Comparison of ENCODE assay signal across 15 cellular contexts in the genomic region with DNA sequence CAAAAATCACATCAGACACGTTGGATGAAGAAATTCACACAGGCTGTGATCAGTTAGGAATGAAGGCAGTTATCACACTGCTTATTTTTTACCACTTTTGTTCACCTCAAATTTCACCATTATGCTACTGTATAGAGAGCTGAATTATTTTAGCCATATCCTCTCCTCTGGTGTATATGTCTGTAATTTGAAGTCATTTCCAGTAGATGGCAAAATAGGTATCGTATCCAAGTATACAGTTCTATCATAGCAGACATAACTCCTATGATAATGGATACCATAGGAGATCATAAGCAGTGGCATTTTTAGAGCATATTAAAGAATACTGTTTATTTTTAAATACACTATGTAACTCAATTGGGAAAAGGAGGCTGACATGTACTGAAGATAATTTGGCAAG.
DNase-seq lines count a peak whose midpoint lies in the region; ATAC-seq, FAIRE-seq and TF ChIP-seq lines count a peak whose summit lies in the region.
"Had no signal": no experiment of that assay in that cellular context is flagged by ENCODE, and none has a peak within 500 bp of the region (broad histone marks: within the 10 kb centered on the region; RNA-seq: fewer than 3 reads in every experiment).

No MANE protein-coding gene starts in this region.

- POLR2A ChIA-PET in A673 (lab: Charles Lee; ENCODE audit: low non-redundant PET), result no interaction called here
- POLR2A ChIA-PET in naive thymus-derived CD8-positive, alpha-beta T cell (lab: Charles Lee), result no interaction called here

- ATAC-seq in naive thymus-derived CD8-positive, alpha-beta T cell, result no peak
- ATAC-seq: activated naive CD4-positive, alpha-beta T cell treated with anti-CD3 and anti-CD28 coated beads, Interleukin-2, amount 50 U/mL, for 72 hours; left colon; T-cell had no signal

- no TSS peak for BruUV-seq in A673 (replicated peaks; lab: Mats Ljungman, UMichigan)

- no peaks in the 10 kb centered on the region for H3K9me3 ChIP-seq in A673 (ENCODE audit: low read depth, low read length, poor library complexity, severe bottlenecking)

- H3K27ac ChIP-seq in A673 (ENCODE audit: low read depth, low read length, poor library complexity, severe bottlenecking), result no peak overlapping the region
- H3K27ac ChIP-seq: parathyroid adenoma had no signal

- DNase-seq in A673 (ENCODE audit: low spot score), result peak; percentile 17
- DNase-seq in DMS53 (lab: John Stamatoyannopoulos, UW), result peak; percentile 68
- peak; percentile 7 for DNase-seq in NCI-H460 (ENCODE audit: extremely low read depth, low read depth)
- DNase-seq in chondrocyte (ENCODE audit: low spot score), result no peak
- no peak for DNase-seq in NCI-H146 treated with DMSO at 0.1 percent for 48 hours (lab: John Stamatoyannopoulos, UW; ENCODE audit: unreplicated experiment)
- no peak for DNase-seq in naive thymus-derived CD8-positive, alpha-beta T cell
- DNase-seq in urothelium cell line (ENCODE audit: low spot score), result no peak
- DNase-seq: C1 segment of cervical spinal cord; KG1; left colon; NCI-H2107; stimulated activated naive CD4-positive, alpha-beta T cell; T-cell had no signal

- H3K27me3 ChIP-seq in A673 (replicated peaks; ENCODE audit: insufficient read depth, low read depth, low read length, poor library complexity), result no peaks in the 10 kb centered on the region

- H3K4me3 Mint-ChIP-seq in chondrocyte (ENCODE audit: unreplicated experiment), result no peak overlapping the region
- H3K4me3 Mint-ChIP-seq in naive thymus-derived CD8-positive, alpha-beta T cell, result no peak overlapping the region
- H3K4me3 Mint-ChIP-seq: T-cell had no signal

- no peaks in the 10 kb centered on the region for H3K36me3 ChIP-seq in A673 (ENCODE audit: insufficient read depth, low read length, poor library complexity, severe bottlenecking)

- peaks cover 6% of the 10 kb centered on the region for H3K27me3 Mint-ChIP-seq in chondrocyte (ENCODE audit: low read depth)
- H3K27me3 Mint-ChIP-seq in naive thymus-derived CD8-positive, alpha-beta T cell, result no peaks in the 10 kb centered on the region
- H3K27me3 Mint-ChIP-seq: T-cell had no signal

- no peak overlapping the region for H3K27ac Mint-ChIP-seq in chondrocyte (ENCODE audit: unreplicated experiment)
- no peak overlapping the region for H3K27ac Mint-ChIP-seq in naive thymus-derived CD8-positive, alpha-beta T cell
- H3K27ac Mint-ChIP-seq: activated naive CD4-positive, alpha-beta T cell treated with anti-CD3 and anti-CD28 coated beads, Interleukin-2, amount 50 U/mL, for 72 hours; T-cell had no signal

- intact Hi-C loops in A673 (cut with micrococcal nuclease; ENCODE audit: unreplicated experiment), result no loop called here

- no peaks in the 10 kb centered on the region for H3K9me3 Mint-ChIP-seq in chondrocyte (ENCODE audit: low read depth)
- peaks cover 0 to 3% (median 0%) of the 10 kb centered on the region in 9 donors for H3K9me3 Mint-ChIP-seq in naive thymus-derived CD8-positive, alpha-beta T cell
- H3K9me3 Mint-ChIP-seq: activated naive CD4-positive, alpha-beta T cell treated with anti-CD3 and anti-CD28 coated beads, Interleukin-2, amount 50 U/mL, for 72 hours had no signal

- TF ChIP-seq CTCF in A673 (conservative IDR thresholded peaks at IDR 0.05; ENCODE audit: low read depth, low read length) (peak; percentile 42; the same call in 1 of the 2 replicates), chondrocyte (IDR thresholded peaks at IDR 0.05) (peak; percentile 69)

- H3K4me3 ChIP-seq in A673 (ENCODE audit: low read depth, low read length, poor library complexity, severe bottlenecking), result no peak overlapping the region

- no peaks in the 10 kb centered on the region for H3K4me1 ChIP-seq in A673 (ENCODE audit: insufficient read depth, low read length, poor library complexity, severe bottlenecking)
- H3K4me1 ChIP-seq: parathyroid adenoma had no signal

- H3K36me3 Mint-ChIP-seq in chondrocyte (ENCODE audit: low read depth), result no peaks in the 10 kb centered on the region
- no peaks in the 10 kb centered on the region for H3K36me3 Mint-ChIP-seq in naive thymus-derived CD8-positive, alpha-beta T cell
- H3K36me3 Mint-ChIP-seq: activated naive CD4-positive, alpha-beta T cell treated with anti-CD3 and anti-CD28 coated beads, Interleukin-2, amount 50 U/mL, for 72 hours; T-cell had no signal

- CTCF ChIA-PET in A673 (lab: Charles Lee), result no interaction called here

- no peak for FAIRE-seq in urothelium cell line (lab: Jason Lieb, UNC)

- H3K4me1 Mint-ChIP-seq in chondrocyte (ENCODE audit: low read depth), result no peaks in the 10 kb centered on the region
- H3K4me1 Mint-ChIP-seq in naive thymus-derived CD8-positive, alpha-beta T cell, result no peaks in the 10 kb centered on the region
- H3K4me1 Mint-ChIP-seq: T-cell had no signal

Comparison
In these comparisons a context has a peak if more than half of its experiments do, and no peak if none do; other contexts are left out.
1. DNase-seq: peak in A673 (single experiment), DMS53 (single experiment) and NCI-H460 (single experiment); none in chondrocyte (single experiment), NCI-H146 treated with DMSO at 0.1 percent for 48 hours (single experiment), naive thymus-derived CD8-positive, alpha-beta T cell (0 of 10) and urothelium cell line (single experiment).